ENCODE assay signal across 20 cellular contexts in genomic region chr7:5266148-5267028, GRCh38. TPM values are rescaled to one million over a fixed set of nuclear protein-coding genes. Genes with fewer than 3 reads are reported as not detected.
DNase-seq lines count a peak whose midpoint lies in the region; ATAC-seq and TF ChIP-seq lines count a peak whose summit lies in the region.
"Had no signal": no experiment of that assay in that cellular context is flagged by ENCODE, and none has a peak within 500 bp of the region (broad histone marks: within the 10 kb centered on the region; RNA-seq: fewer than 3 reads in every experiment).

No MANE protein-coding gene starts in this region.

- CTCF ChIA-PET in activated CD4-positive, alpha-beta T cell treated with anti-CD3 and anti-CD28 coated beads, Interleukin-2, amount 10 ng/mL, durations not matched to agents 7 days and 5 days (lab: Charles Lee) = no interaction called here

- POLR2A ChIA-PET in activated CD4-positive, alpha-beta T cell treated with anti-CD3 and anti-CD28 coated beads, Interleukin-2, amount 10 ng/mL, durations not matched to agents 7 days and 5 days (lab: Charles Lee) = no interaction called here

- DNase-seq in natural killer cell treated with Interleukin-12 subunit alpha and Interleukin-12 subunit beta and Interleukin-15 and Interleukin-18, amount 100 ng/mL, for 72 hours (ENCODE audit: low spot score) = peak; percentile 20
- DNase-seq in natural killer cell (no peak), RPMI7951 (ENCODE audit: low read depth) (peak; percentile 25), iPS-NIHi7 (ENCODE audit: extremely low spot score) (peak; percentile 56), NCI-H146 (lab: John Stamatoyannopoulos, UW) (no peak)
- no peak for DNase-seq in activated CD4-positive, alpha-beta T cell treated with anti-CD3 and anti-CD28 coated beads, Interleukin-2, amount 10 ng/mL, durations not matched to agents 7 days and 5 days
- no peak for DNase-seq in T-helper 2 cell treated with Interferon-gamma antibody and Interleukin-4, amounts not matched to agents 5 μg/mL and 100 μg/mL, for 36 hours (ENCODE audit: low spot score)
- DNase-seq: activated CD4-positive, alpha-beta T cell treated with anti-CD3 and anti-CD28 coated beads for 48 hours; CD8-positive, alpha-beta memory T cell; esophagus squamous epithelium; GDM1; Kasumi-1; midbrain; NCI-H1694; NCI-H524 treated with DMSO at 0.1 percent for 48 hours; pancreas; stimulated activated naive CD4-positive, alpha-beta T cell treated with Interleukin-2 at 50 U/mL for 16 hours; upper lobe of right lung had no signal

- H3K4me3 Mint-ChIP-seq in natural killer cell treated with Interleukin-12 subunit alpha and Interleukin-12 subunit beta and Interleukin-15 and Interleukin-18, amount 100 ng/mL, for 72 hours = no peak overlapping the region
- H3K4me3 Mint-ChIP-seq in natural killer cell = no peak overlapping the region
- no peak overlapping the region for H3K4me3 Mint-ChIP-seq in activated CD4-positive, alpha-beta T cell treated with anti-CD3 and anti-CD28 coated beads, Interleukin-2, amount 10 ng/mL, durations not matched to agents 7 days and 5 days
- H3K4me3 Mint-ChIP-seq in T-helper 2 cell treated with Interferon-gamma antibody and Interleukin-4, amounts not matched to agents 5 μg/mL and 100 μg/mL, for 36 hours = no peak overlapping the region
- H3K4me3 Mint-ChIP-seq: activated naive CD4-positive, alpha-beta T cell treated with anti-CD3 and anti-CD28 coated beads, Interleukin-2, amount 50 U/mL, for 24 hours; CD8-positive, alpha-beta memory T cell had no signal

- H3K27me3 Mint-ChIP-seq in natural killer cell treated with Interleukin-12 subunit alpha and Interleukin-12 subunit beta and Interleukin-15 and Interleukin-18, amount 100 ng/mL, for 72 hours = peaks cover 3 to 8% of the 10 kb centered on the region in 2 donors
- H3K27me3 Mint-ChIP-seq in natural killer cell (ENCODE audit: low read depth in 2 of 2) = peaks cover 0 to 6% of the 10 kb centered on the region in 2 donors
- peaks cover 3% of the 10 kb centered on the region for H3K27me3 Mint-ChIP-seq in activated CD4-positive, alpha-beta T cell treated with anti-CD3 and anti-CD28 coated beads, Interleukin-2, amount 10 ng/mL, durations not matched to agents 7 days and 5 days
- no peaks in the 10 kb centered on the region for H3K27me3 Mint-ChIP-seq in T-helper 2 cell treated with Interferon-gamma antibody and Interleukin-4, amounts not matched to agents 5 μg/mL and 100 μg/mL, for 36 hours (ENCODE audit: low read depth)
- H3K27me3 Mint-ChIP-seq: activated naive CD4-positive, alpha-beta T cell treated with anti-CD3 and anti-CD28 coated beads, Interleukin-2, amount 50 U/mL, for 24 hours had no signal

- ATAC-seq in natural killer cell treated with Interleukin-12 subunit alpha and Interleukin-12 subunit beta and Interleukin-15 and Interleukin-18, amount 100 ng/mL, for 72 hours = no peak
- ATAC-seq in natural killer cell = no peak
- no peak for ATAC-seq in GM18519 (IDR thresholded peaks at IDR 0.05; ENCODE audit: low FRiP score, unreplicated experiment)
- ATAC-seq: upper lobe of right lung had no signal

- no peak for TF ChIP-seq CTCF in natural killer cell (IDR thresholded peaks at IDR 0.05)

- intact Hi-C loops in natural killer cell (cut with micrococcal nuclease) = no loop called here

- no peaks in the 10 kb centered on the region for H3K9me3 Mint-ChIP-seq in natural killer cell treated with Interleukin-12 subunit alpha and Interleukin-12 subunit beta and Interleukin-15 and Interleukin-18, amount 100 ng/mL, for 72 hours
- no peaks in the 10 kb centered on the region for H3K9me3 Mint-ChIP-seq in natural killer cell
- H3K9me3 Mint-ChIP-seq in activated CD4-positive, alpha-beta T cell treated with anti-CD3 and anti-CD28 coated beads, Interleukin-2, amount 10 ng/mL, durations not matched to agents 7 days and 5 days = no peaks in the 10 kb centered on the region
- no peaks in the 10 kb centered on the region for H3K9me3 Mint-ChIP-seq in T-helper 2 cell treated with Interferon-gamma antibody and Interleukin-4, amounts not matched to agents 5 μg/mL and 100 μg/mL, for 36 hours
- H3K9me3 Mint-ChIP-seq: activated naive CD4-positive, alpha-beta T cell treated with anti-CD3 and anti-CD28 coated beads, Interleukin-2, amount 50 U/mL, for 24 hours; CD8-positive, alpha-beta memory T cell had no signal

- no peaks in the 10 kb centered on the region for H3K36me3 Mint-ChIP-seq in natural killer cell treated with Interleukin-12 subunit alpha and Interleukin-12 subunit beta and Interleukin-15 and Interleukin-18, amount 100 ng/mL, for 72 hours
- no peaks in the 10 kb centered on the region for H3K36me3 Mint-ChIP-seq in natural killer cell
- H3K36me3 Mint-ChIP-seq in activated CD4-positive, alpha-beta T cell treated with anti-CD3 and anti-CD28 coated beads, Interleukin-2, amount 10 ng/mL, durations not matched to agents 7 days and 5 days (ENCODE audit: low read depth) = no peaks in the 10 kb centered on the region
- H3K36me3 Mint-ChIP-seq in T-helper 2 cell treated with Interferon-gamma antibody and Interleukin-4, amounts not matched to agents 5 μg/mL and 100 μg/mL, for 36 hours (ENCODE audit: low read depth) = no peaks in the 10 kb centered on the region
- H3K36me3 Mint-ChIP-seq: activated naive CD4-positive, alpha-beta T cell treated with anti-CD3 and anti-CD28 coated beads, Interleukin-2, amount 50 U/mL, for 24 hours; CD8-positive, alpha-beta memory T cell had no signal

- no peaks in the 10 kb centered on the region for H3K4me1 Mint-ChIP-seq in natural killer cell treated with Interleukin-12 subunit alpha and Interleukin-12 subunit beta and Interleukin-15 and Interleukin-18, amount 100 ng/mL, for 72 hours (ENCODE audit: low read depth in 2 of 2)
- H3K4me1 Mint-ChIP-seq in natural killer cell = no peaks in the 10 kb centered on the region
- H3K4me1 Mint-ChIP-seq in activated CD4-positive, alpha-beta T cell treated with anti-CD3 and anti-CD28 coated beads, Interleukin-2, amount 10 ng/mL, durations not matched to agents 7 days and 5 days = no peaks in the 10 kb centered on the region
- no peaks in the 10 kb centered on the region for H3K4me1 Mint-ChIP-seq in T-helper 2 cell treated with Interferon-gamma antibody and Interleukin-4, amounts not matched to agents 5 μg/mL and 100 μg/mL, for 36 hours (ENCODE audit: low read depth)
- H3K4me1 Mint-ChIP-seq: activated naive CD4-positive, alpha-beta T cell treated with anti-CD3 and anti-CD28 coated beads, Interleukin-2, amount 50 U/mL, for 24 hours; CD8-positive, alpha-beta memory T cell had no signal

- no peak overlapping the region for H3K27ac Mint-ChIP-seq in natural killer cell treated with Interleukin-12 subunit alpha and Interleukin-12 subunit beta and Interleukin-15 and Interleukin-18, amount 100 ng/mL, for 72 hours
- H3K27ac Mint-ChIP-seq in natural killer cell = no peak overlapping the region
- no peak overlapping the region for H3K27ac Mint-ChIP-seq in activated CD4-positive, alpha-beta T cell treated with anti-CD3 and anti-CD28 coated beads, Interleukin-2, amount 10 ng/mL, durations not matched to agents 7 days and 5 days
- H3K27ac Mint-ChIP-seq in T-helper 2 cell treated with Interferon-gamma antibody and Interleukin-4, amounts not matched to agents 5 μg/mL and 100 μg/mL, for 36 hours = no peak overlapping the region
- H3K27ac Mint-ChIP-seq: activated naive CD4-positive, alpha-beta T cell treated with anti-CD3 and anti-CD28 coated beads, Interleukin-2, amount 50 U/mL, for 24 hours; CD8-positive, alpha-beta memory T cell had no signal

RNA-seq across cellular contexts. Expression of gene SLC29A4, which starts 16.4 kb away (rescaled TPM):
- under 1 TPM; 0.11 to 0.52 TPM for total RNA-seq in natural killer cell treated with Interleukin-12 subunit alpha and Interleukin-12 subunit beta and Interleukin-15 and Interleukin-18, amount 100 ng/mL, for 72 hours
- total RNA-seq in natural killer cell = under 1 TPM; 0.16 to 0.95 (median 0.40) TPM
- total RNA-seq in RPMI7951 (2014; rRNA removed; shearing (Covaris generic)) = 0.78 and 1.4 TPM in 2 replicates
- under 1 TPM; 0.25 to 0.50 TPM for total RNA-seq in activated CD4-positive, alpha-beta T cell treated with anti-CD3 and anti-CD28 coated beads, Interleukin-2, amount 10 ng/mL, durations not matched to agents 7 days and 5 days

Comparison
In these comparisons a context has a peak if more than half of its experiments do, and no peak if none do; other contexts are left out.
1. DNase-seq: peak in natural killer cell treated with Interleukin-12 subunit alpha and Interleukin-12 subunit beta and Interleukin-15 and Interleukin-18, amount 100 ng/mL, for 72 hours (single experiment), RPMI7951 (single experiment) and iPS-NIHi7 (single experiment); none in natural killer cell (single experiment), NCI-H146 (single experiment), activated CD4-positive, alpha-beta T cell treated with anti-CD3 and anti-CD28 coated beads, Interleukin-2, amount 10 ng/mL, durations not matched to agents 7 days and 5 days (single experiment) and T-helper 2 cell treated with Interferon-gamma antibody and Interleukin-4, amounts not matched to agents 5 μg/mL and 100 μg/mL, for 36 hours (single experiment).